11 cellular contexts compared by ENCODE assay signal in the genomic region with DNA sequence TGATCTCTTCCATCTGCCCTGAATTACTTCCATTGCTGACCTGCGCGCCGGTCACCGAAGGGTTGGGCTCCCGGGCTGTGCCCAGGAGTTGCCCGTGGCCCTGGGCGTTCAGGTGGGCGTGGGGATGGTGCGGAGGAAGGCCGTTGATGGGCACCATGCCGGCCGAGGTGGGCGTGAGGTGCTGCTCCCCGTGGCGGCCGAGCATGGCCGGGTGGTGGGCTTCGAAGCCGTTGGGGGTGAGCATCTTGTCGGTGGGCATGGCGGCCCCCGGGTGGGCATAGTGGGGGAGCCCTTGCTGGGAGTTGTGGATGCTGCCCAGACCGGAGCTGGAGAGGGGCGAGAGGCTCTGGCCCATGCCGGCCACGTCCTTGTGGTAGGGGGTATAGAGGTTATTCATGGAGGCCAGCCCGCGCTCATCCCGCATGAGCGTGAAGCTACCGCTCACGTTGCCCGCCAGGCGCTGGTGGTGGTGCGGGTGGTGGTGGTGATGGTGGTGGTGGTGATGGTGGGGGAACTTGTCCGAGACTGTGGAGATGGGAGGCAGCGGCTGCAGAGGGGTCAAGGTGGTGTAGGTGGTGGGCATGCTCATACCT. TPM values are rescaled to one million over a fixed set of nuclear protein-coding genes. Genes with fewer than 3 reads are reported as not detected.
DNase-seq lines count a peak whose midpoint lies in the region; ATAC-seq and TF ChIP-seq lines count a peak whose summit lies in the region.
"Had no signal": no experiment of that assay in that cellular context is flagged by ENCODE, and none has a peak within 500 bp of the region (broad histone marks: within the 10 kb centered on the region; RNA-seq: fewer than 3 reads in every experiment).

No MANE protein-coding gene starts in this region.

- H3K27ac ChIP-seq in left ventricle myocardium inferior (replicated peaks) = no peak overlapping the region
- peak overlapping the region; percentile 22 to 96 (median 92) for H3K27ac ChIP-seq in body of pancreas
- H3K27ac ChIP-seq in muscle layer of duodenum (ENCODE audit: low read length) = no peak overlapping the region
- H3K27ac ChIP-seq in vagina = no peak overlapping the region
- H3K27ac ChIP-seq: epithelial cell of prostate had no signal

- H3K9me3 ChIP-seq in left ventricle myocardium inferior (replicated peaks) = no peaks in the 10 kb centered on the region
- H3K9me3 ChIP-seq in body of pancreas = no peaks in the 10 kb centered on the region
- H3K9me3 ChIP-seq in muscle layer of duodenum (ENCODE audit: control insufficient read depth in 1 of 2, low read length in 2 of 2) = no peaks in the 10 kb centered on the region
- no peaks in the 10 kb centered on the region for H3K9me3 ChIP-seq in vagina

- no peak for TF ChIP-seq CTCF in left ventricle myocardium inferior (IDR thresholded peaks at IDR 0.05; ENCODE audit: borderline replicate concordance)
- peak in 1 of 7 experiments; percentile 3 for TF ChIP-seq CTCF in body of pancreas (IDR thresholded peaks at IDR 0.05)
- no peak for TF ChIP-seq CTCF in vagina (IDR thresholded peaks at IDR 0.05)

- H3K27me3 ChIP-seq in left ventricle myocardium inferior (ENCODE audit: low read depth) (peaks cover 99% of the 10 kb centered on the region), body of pancreas (no peaks in the 10 kb centered on the region), muscle layer of duodenum (ENCODE audit: low read depth, low read length) (peaks cover 60% of the 10 kb centered on the region), vagina (peaks cover 35% of the 10 kb centered on the region)

- CTCF ChIA-PET in HEK293T (lab: Yijun Ruan, JAX) = no interaction called here

- H3K36me3 ChIP-seq in left ventricle myocardium inferior (no peaks in the 10 kb centered on the region), body of pancreas (replicated peaks in 1 of 2; ENCODE audit: insufficient read depth in 1 of 2, low read depth in 2 of 2) (no peaks in the 10 kb centered on the region), muscle layer of duodenum (ENCODE audit: control insufficient read depth in 1 of 2, insufficient read depth in 2 of 2, low read length in 2 of 2) (no peaks in the 10 kb centered on the region), vagina (no peaks in the 10 kb centered on the region)

- TF ChIP-seq POLR2A in body of pancreas (IDR thresholded peaks at IDR 0.05) (no peak), vagina (IDR thresholded peaks at IDR 0.05) (no peak)

- POLR2A ChIA-PET in HEK293T (lab: Yijun Ruan, JAX) = no interaction called here

- intact Hi-C loops in left ventricle myocardium inferior (cut with micrococcal nuclease) = loop anchor here (10.0 kb wide), 1 partner anchor 406 kb away; no protein-coding TSS in a partner anchor
- intact Hi-C loops in left ventricle myocardium superior (cut with micrococcal nuclease) = no loop called here
- intact Hi-C loops in body of pancreas (cut with DNase I) = no loop called here
- intact Hi-C loops in vagina (cut with DNase I) = no loop called here

- no peak for DNase-seq in left ventricle myocardium inferior
- no peak for DNase-seq in left ventricle myocardium superior
- no peak for DNase-seq in body of pancreas
- DNase-seq in vagina (ENCODE audit: extremely low spot score in 2 of 2) = no peak
- DNase-seq in HEK293T (ENCODE audit: extremely low spot score) = no peak
- DNase-seq: activated CD4-positive, alpha-beta T cell treated with anti-CD3 and anti-CD28 coated beads, Interleukin-2, amount 50 U/mL, for 48 hours had no signal

- ATAC-seq in left ventricle myocardium superior = no peak
- no peak for ATAC-seq in body of pancreas
- no peak for ATAC-seq in GM19463 (IDR thresholded peaks at IDR 0.05; ENCODE audit: unreplicated experiment)
- ATAC-seq in HG03457 (IDR thresholded peaks at IDR 0.05; ENCODE audit: unreplicated experiment) = no peak

- H3K4me3 ChIP-seq in left ventricle myocardium inferior (peak overlapping the region; percentile 70), body of pancreas (peak overlapping the region; percentile 57 to 92), muscle layer of duodenum (ENCODE audit: low read depth in 1 of 2, low read length in 2 of 2) (peak overlapping the region; percentile 33 to 71), vagina (peak overlapping the region; percentile 46 to 49)

- H3K4me1 ChIP-seq in left ventricle myocardium inferior = peaks cover 63% of the 10 kb centered on the region
- peaks cover 25% of the 10 kb centered on the region for H3K4me1 ChIP-seq in body of pancreas
- H3K4me1 ChIP-seq in muscle layer of duodenum (ENCODE audit: control insufficient read depth in 1 of 2, insufficient read depth in 2 of 2, low read length in 2 of 2) = peaks cover 0 to 58% of the 10 kb centered on the region in 2 donors
- peaks cover 46% of the 10 kb centered on the region for H3K4me1 ChIP-seq in vagina

- WGBS in body of pancreas, 2 donors = 0 to 3% methylated on average over 19 to 34 of the region's 37 CpGs

TF ChIP-seq in HEK293T, 16 proteins besides CTCF, POLR2A, EP300 and RAD21:
- TF ChIP-seq L3MBTL2 (conservative IDR thresholded peaks at IDR 0.05) (no peak), ZNF384 (IDR thresholded peaks at IDR 0.05) (no peak), FOXA1 (IDR thresholded peaks at IDR 0.05) (no peak), HDGF (IDR thresholded peaks at IDR 0.05; ENCODE audit: borderline replicate concordance) (no peak), TARDBP (IDR thresholded peaks at IDR 0.05) (no peak), NFRKB (IDR thresholded peaks at IDR 0.05) (no peak), LEF1 (IDR thresholded peaks at IDR 0.05; ENCODE audit: borderline replicate concordance) (no peak), ELF4 (IDR thresholded peaks at IDR 0.05) (no peak), CTBP1 (IDR thresholded peaks at IDR 0.05; ENCODE audit: borderline replicate concordance) (no peak), SP1 (IDR thresholded peaks at IDR 0.05) (no peak)
- TF ChIP-seq, protein P1, sequence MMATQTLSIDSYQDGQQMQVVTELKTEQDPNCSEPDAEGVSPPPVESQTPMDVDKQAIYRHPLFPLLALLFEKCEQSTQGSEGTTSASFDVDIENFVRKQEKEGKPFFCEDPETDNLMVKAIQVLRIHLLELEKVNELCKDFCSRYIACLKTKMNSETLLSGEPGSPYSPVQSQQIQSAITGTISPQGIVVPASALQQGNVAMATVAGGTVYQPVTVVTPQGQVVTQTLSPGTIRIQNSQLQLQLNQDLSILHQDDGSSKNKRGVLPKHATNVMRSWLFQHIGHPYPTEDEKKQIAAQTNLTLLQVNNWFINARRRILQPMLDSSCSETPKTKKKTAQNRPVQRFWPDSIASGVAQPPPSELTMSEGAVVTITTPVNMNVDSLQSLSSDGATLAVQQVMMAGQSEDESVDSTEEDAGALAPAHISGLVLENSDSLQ (IDR thresholded peaks at IDR 0.05) = no peak

RNA-seq across cellular contexts. Expression of a gene that starts 1.0 kb away (rescaled TPM):
- not detected for total RNA-seq in left ventricle myocardium inferior
- total RNA-seq in left ventricle myocardium superior = not detected
- total RNA-seq in body of pancreas = 100 to 1,000 TPM in 1 of 2 donors, 10 to 100 TPM in 1; 68.0 to 126 TPM
- not detected for total RNA-seq in vagina
- total RNA-seq: myocyte had no signal

Comparison
In these comparisons a context has a peak if more than half of its experiments do, and no peak if none do; other contexts are left out.
1. H3K27ac ChIP-seq: peak in body of pancreas (4 of 4); none in left ventricle myocardium inferior (single experiment), muscle layer of duodenum (single experiment) and vagina (single experiment).
2. RNA of a gene that starts 1.0 kb away (total RNA-seq): 68.0 to 126 TPM in body of pancreas; not detected in left ventricle myocardium inferior (single experiment), not detected in left ventricle myocardium superior (single experiment) and not detected in vagina (single experiment); every median in the first group is over 10 times any median in the second.
3. Peak in every context shown above with its lines, with median percentiles within 50 percentile points of each other: H3K4me3 ChIP-seq.